In genomic region chr22:38506118-38506962, GRCh38 we compare ENCODE assay signal across 1 cellular context.
TF ChIP-seq lines count a peak whose summit lies in the region.

DDX17 (minus strand) TSS chr22:38506311.

TF ChIP-seq in K562, 482 proteins besides CTCF, POLR2A, EP300 and RAD21 (continued from another document):
- TF ChIP-seq, protein P1, sequence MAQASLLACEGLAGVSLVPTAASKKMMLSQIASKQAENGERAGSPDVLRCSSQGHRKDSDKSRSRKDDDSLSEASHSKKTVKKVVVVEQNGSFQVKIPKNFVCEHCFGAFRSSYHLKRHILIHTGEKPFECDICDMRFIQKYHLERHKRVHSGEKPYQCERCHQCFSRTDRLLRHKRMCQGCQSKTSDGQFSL (CRISPR knock-in tag; IDR thresholded peaks at IDR 0.05): peak; percentile 7; the same call in 1 of the 2 replicates
- TF ChIP-seq, protein P1 (tag; IDR thresholded peaks at IDR 0.05): no peak; a peak in 1 of 4 replicates
- TF ChIP-seq ZNF239 (CRISPR knock-in tag; IDR thresholded peaks at IDR 0.05) (no peak), NR4A1 (CRISPR knock-in tag; IDR thresholded peaks at IDR 0.05) (no peak), NR4A1 (tag; IDR thresholded peaks at IDR 0.05) (peak; percentile 94), ERF (CRISPR knock-in tag; IDR thresholded peaks at IDR 0.05) (0 out of 2 replicates have a peak, but pooled peaks have one; percentile 18), HES1 (IDR thresholded peaks at IDR 0.05; ENCODE audit: low read depth) (no peak), HMGN3 (IDR thresholded peaks at IDR 0.05; ENCODE audit: borderline replicate concordance, extremely low read depth, insufficient read length, low read depth, low read length) (no peak), SRSF3 (IDR thresholded peaks at IDR 0.05; ENCODE audit: insufficient read depth, low read length) (no peak), DACH1 (IDR thresholded peaks at IDR 0.05; ENCODE audit: partially characterized antibody) (no peak), SMARCA4 (IDR thresholded peaks at IDR 0.05) (no peak), RBM25 (IDR thresholded peaks at IDR 0.05; ENCODE audit: low read depth, low read length, severe bottlenecking) (no peak), RNF2 (IDR thresholded peaks at IDR 0.05) (no peak), DDX20 (tag; IDR thresholded peaks at IDR 0.05; ENCODE audit: low read depth) (no peak), ZNF696 (CRISPR knock-in tag; conservative IDR thresholded peaks at IDR 0.05) (no peak)
- TF ChIP-seq, protein P2, sequence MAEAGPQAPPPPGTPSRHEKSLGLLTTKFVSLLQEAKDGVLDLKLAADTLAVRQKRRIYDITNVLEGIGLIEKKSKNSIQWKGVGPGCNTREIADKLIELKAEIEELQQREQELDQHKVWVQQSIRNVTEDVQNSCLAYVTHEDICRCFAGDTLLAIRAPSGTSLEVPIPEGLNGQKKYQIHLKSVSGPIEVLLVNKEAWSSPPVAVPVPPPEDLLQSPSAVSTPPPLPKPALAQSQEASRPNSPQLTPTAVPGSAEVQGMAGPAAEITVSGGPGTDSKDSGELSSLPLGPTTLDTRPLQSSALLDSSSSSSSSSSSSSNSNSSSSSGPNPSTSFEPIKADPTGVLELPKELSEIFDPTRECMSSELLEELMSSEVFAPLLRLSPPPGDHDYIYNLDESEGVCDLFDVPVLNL (CRISPR knock-in tag; IDR thresholded peaks at IDR 0.05; ENCODE audit: low read depth): no peak
TF ChIP-seq in K562: peak in this region for 113.
